Comparison of ENCODE assay signal across 16 cellular contexts in genomic region chr6:6837541-6838080, GRCh38.
DNase-seq lines count a peak whose midpoint lies in the region; ATAC-seq and TF ChIP-seq lines count a peak whose summit lies in the region.
"Had no signal": no experiment of that assay in that cellular context is flagged by ENCODE, and none has a peak within 500 bp of the region (broad histone marks: within the 10 kb centered on the region; RNA-seq: fewer than 3 reads in every experiment).

No MANE protein-coding gene starts in this region.

- peaks cover 46% of the 10 kb centered on the region for H3K27me3 Mint-ChIP-seq in nephron progenitor cell (ENCODE audit: low read depth, poor library complexity)

- H3K4me3 Mint-ChIP-seq in nephron progenitor cell, result no peak overlapping the region
- H3K4me3 Mint-ChIP-seq: CD14-positive monocyte; CD8-positive, alpha-beta memory T cell; IgD-negative memory B cell had no signal

- H3K4me1 Mint-ChIP-seq in nephron progenitor cell, result peaks cover 16% of the 10 kb centered on the region

- H3K36me3 Mint-ChIP-seq in nephron progenitor cell (ENCODE audit: low read depth), result no peaks in the 10 kb centered on the region
- H3K36me3 Mint-ChIP-seq: CD8-positive, alpha-beta memory T cell; IgD-negative memory B cell had no signal

- TF ChIP-seq CTCF in nephron progenitor cell (IDR thresholded peaks at IDR 0.05), result no peak

- peak overlapping the region; percentile 16 for H3K27ac Mint-ChIP-seq in nephron progenitor cell
- H3K27ac Mint-ChIP-seq: CD14-positive monocyte; CD8-positive, alpha-beta memory T cell; IgD-negative memory B cell had no signal

- DNase-seq in DMS79 treated with DMSO at 0.1 percent for 48 hours (lab: John Stamatoyannopoulos, UW) (peak; percentile 15), DMS79 (lab: John Stamatoyannopoulos, UW) (no peak), SK-MEL-5 (ENCODE audit: low read depth, low spot score) (peak; percentile 91), nephron progenitor cell (no peak), CD1c-positive myeloid dendritic cell (ENCODE audit: extremely low spot score) (no peak)
- DNase-seq in stimulated activated CD4-positive, alpha-beta T cell treated with anti-CD3 and anti-CD28 coated beads, Interleukin-2, amount 100 ng/mL, for 24 hours, result no peak
- DNase-seq: Caco-2; CD8-positive, alpha-beta memory T cell; GF-D8; GOT3; H7 had no signal

- no peak for ATAC-seq in HG03457 (IDR thresholded peaks at IDR 0.05; ENCODE audit: unreplicated experiment)
- ATAC-seq: A549, HepG2 had no signal

- H3K9me3 Mint-ChIP-seq in nephron progenitor cell, result no peaks in the 10 kb centered on the region
- H3K9me3 Mint-ChIP-seq: CD8-positive, alpha-beta memory T cell; IgD-negative memory B cell had no signal

- in situ Hi-C loops in SK-MEL-5 (cut with HindIII; ENCODE audit: low pct_unique_long_range_greater_than_20kb, low sequenced_read_pairs), result no loop called here

Comparison
In these comparisons a context has a peak if more than half of its experiments do, and no peak if none do; other contexts are left out.
1. DNase-seq: peak in DMS79 treated with DMSO at 0.1 percent for 48 hours (single experiment) and SK-MEL-5 (single experiment); none in DMS79 (single experiment), nephron progenitor cell (single experiment), CD1c-positive myeloid dendritic cell (single experiment) and stimulated activated CD4-positive, alpha-beta T cell treated with anti-CD3 and anti-CD28 coated beads, Interleukin-2, amount 100 ng/mL, for 24 hours (0 of 2).